Comparison of ENCODE assay signal across 2 cellular contexts in the genomic region with DNA sequence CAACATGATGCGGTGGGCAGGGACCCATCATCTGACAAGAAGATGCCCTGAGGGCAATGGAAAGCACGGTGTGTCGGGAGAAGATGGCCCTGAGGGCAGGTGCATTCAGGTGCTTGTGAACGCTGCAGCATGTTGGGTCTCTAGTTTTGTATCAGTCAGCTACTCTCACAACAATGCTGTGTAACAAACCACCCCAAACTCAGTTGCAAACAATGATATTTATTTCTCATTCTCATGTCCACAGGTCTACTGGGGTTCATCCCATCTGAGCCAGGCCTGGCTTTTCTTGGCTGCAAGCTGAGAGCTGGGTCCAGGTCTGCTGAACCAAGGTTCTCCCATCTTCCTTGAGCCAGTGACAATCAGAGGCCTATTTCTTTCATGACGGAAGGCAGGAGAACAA.
A peak's percentile ranks its signal among the peaks of the same experiment; 100 is the strongest.
TF ChIP-seq lines count a peak whose summit lies in the region.

No MANE protein-coding gene starts in this region.

TF ChIP-seq in HepG2, 621 proteins besides CTCF, POLR2A, EP300 and RAD21:
- TF ChIP-seq KLF16 (CRISPR knock-in tag; IDR thresholded peaks at IDR 0.05), result no peak
- TF ChIP-seq, protein P1, sequence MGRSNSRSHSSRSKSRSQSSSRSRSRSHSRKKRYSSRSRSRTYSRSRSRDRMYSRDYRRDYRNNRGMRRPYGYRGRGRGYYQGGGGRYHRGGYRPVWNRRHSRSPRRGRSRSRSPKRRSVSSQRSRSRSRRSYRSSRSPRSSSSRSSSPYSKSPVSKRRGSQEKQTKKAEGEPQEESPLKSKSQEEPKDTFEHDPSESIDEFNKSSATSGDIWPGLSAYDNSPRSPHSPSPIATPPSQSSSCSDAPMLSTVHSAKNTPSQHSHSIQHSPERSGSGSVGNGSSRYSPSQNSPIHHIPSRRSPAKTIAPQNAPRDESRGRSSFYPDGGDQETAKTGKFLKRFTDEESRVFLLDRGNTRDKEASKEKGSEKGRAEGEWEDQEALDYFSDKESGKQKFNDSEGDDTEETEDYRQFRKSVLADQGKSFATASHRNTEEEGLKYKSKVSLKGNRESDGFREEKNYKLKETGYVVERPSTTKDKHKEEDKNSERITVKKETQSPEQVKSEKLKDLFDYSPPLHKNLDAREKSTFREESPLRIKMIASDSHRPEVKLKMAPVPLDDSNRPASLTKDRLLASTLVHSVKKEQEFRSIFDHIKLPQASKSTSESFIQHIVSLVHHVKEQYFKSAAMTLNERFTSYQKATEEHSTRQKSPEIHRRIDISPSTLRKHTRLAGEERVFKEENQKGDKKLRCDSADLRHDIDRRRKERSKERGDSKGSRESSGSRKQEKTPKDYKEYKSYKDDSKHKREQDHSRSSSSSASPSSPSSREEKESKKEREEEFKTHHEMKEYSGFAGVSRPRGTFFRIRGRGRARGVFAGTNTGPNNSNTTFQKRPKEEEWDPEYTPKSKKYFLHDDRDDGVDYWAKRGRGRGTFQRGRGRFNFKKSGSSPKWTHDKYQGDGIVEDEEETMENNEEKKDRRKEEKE (IDR thresholded peaks at IDR 0.05), result no peak
- TF ChIP-seq RBAK (CRISPR knock-in tag; IDR thresholded peaks at IDR 0.05), result peak; percentile 98
- TF ChIP-seq SNAPC2 (CRISPR knock-in tag; IDR thresholded peaks at IDR 0.05), result no peak
- TF ChIP-seq HES4 (CRISPR knock-in tag; IDR thresholded peaks at IDR 0.05; ENCODE audit: borderline replicate concordance), result 0 out of 2 replicates have a peak, but pooled peaks have one; percentile 31
- no peak for TF ChIP-seq ZBTB7B (CRISPR knock-in tag; IDR thresholded peaks at IDR 0.05)
- TF ChIP-seq, protein P2, sequence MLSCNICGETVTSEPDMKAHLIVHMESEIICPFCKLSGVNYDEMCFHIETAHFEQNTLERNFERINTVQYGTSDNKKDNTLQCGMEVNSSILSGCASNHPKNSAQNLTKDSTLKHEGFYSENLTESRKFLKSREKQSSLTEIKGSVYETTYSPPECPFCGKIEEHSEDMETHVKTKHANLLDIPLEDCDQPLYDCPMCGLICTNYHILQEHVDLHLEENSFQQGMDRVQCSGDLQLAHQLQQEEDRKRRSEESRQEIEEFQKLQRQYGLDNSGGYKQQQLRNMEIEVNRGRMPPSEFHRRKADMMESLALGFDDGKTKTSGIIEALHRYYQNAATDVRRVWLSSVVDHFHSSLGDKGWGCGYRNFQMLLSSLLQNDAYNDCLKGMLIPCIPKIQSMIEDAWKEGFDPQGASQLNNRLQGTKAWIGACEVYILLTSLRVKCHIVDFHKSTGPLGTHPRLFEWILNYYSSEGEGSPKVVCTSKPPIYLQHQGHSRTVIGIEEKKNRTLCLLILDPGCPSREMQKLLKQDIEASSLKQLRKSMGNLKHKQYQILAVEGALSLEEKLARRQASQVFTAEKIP (CRISPR knock-in tag; IDR thresholded peaks at IDR 0.05; ENCODE audit: borderline replicate concordance), result no peak
- TF ChIP-seq, protein P3, sequence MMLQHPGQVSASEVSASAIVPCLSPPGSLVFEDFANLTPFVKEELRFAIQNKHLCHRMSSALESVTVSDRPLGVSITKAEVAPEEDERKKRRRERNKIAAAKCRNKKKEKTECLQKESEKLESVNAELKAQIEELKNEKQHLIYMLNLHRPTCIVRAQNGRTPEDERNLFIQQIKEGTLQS (CRISPR knock-in tag; IDR thresholded peaks at IDR 0.05), result no peak

TF ChIP-seq in GM12878, 131 proteins besides CTCF, POLR2A, EP300 and RAD21:
- TF ChIP-seq WRNIP1 (IDR thresholded peaks at IDR 0.05; ENCODE audit: borderline replicate concordance, low read depth, low read length) (no peak), CBX5 (IDR thresholded peaks at IDR 0.05; ENCODE audit: low read depth) (0 out of 2 replicates have a peak, but pooled peaks have one; percentile 59), CHD1 (IDR thresholded peaks at IDR 0.05; ENCODE audit: low read depth, low read length) (no peak)
- TF ChIP-seq, protein P4, sequence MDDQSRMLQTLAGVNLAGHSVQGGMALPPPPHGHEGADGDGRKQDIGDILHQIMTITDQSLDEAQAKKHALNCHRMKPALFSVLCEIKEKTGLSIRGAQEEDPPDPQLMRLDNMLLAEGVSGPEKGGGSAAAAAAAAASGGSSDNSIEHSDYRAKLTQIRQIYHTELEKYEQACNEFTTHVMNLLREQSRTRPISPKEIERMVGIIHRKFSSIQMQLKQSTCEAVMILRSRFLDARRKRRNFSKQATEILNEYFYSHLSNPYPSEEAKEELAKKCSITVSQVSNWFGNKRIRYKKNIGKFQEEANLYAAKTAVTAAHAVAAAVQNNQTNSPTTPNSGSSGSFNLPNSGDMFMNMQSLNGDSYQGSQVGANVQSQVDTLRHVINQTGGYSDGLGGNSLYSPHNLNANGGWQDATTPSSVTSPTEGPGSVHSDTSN (IDR thresholded peaks at IDR 0.05; ENCODE audit: insufficient replicate concordance, low read depth, low read length), result no peak
